In the genomic region with DNA sequence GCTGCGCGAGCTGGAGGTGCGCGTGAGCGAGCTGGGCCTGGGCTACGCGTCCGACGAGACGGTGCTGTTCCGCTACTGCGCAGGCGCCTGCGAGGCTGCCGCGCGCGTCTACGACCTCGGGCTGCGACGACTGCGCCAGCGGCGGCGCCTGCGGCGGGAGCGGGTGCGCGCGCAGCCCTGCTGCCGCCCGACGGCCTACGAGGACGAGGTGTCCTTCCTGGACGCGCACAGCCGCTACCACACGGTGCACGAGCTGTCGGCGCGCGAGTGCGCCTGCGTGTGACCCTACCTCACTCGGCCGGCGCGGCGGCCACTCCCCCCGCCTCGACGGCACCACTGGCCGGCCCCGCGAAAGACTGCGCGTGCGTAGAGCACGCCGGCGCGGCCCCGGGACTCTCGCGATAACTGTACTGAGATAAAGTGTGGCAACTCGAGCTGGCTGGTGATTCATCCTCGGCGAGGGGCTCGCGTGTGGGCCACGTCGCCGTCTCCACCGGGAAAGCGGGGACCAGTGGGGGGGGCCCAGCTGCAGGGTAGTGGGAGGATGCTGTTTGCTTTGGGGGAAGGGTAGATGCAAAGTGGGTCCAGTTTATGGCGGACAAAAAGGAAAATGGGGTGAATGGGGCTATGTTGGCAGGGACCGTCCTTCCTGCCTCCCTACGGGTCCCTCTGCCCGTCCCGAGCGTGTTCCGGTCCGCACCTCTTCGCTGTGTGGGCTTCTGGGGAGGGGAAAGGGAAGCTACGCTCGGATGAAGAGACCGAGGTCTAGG, we compare ENCODE assay signal across 1 cellular context.
TF ChIP-seq lines count a peak whose summit lies in the region.

No MANE protein-coding gene starts in this region.

TF ChIP-seq in HEK293, 187 proteins besides CTCF, POLR2A, EP300 and RAD21 (continued from another document and continues in another):
- TF ChIP-seq ZBTB1 (tag by site-specific recombination; IDR thresholded peaks at IDR 0.05), result peak; percentile 69; the same call in 1 of the 2 replicates
- TF ChIP-seq ZNF555 (tag by site-specific recombination; conservative IDR thresholded peaks at IDR 0.05), result no peak
- TF ChIP-seq SCRT1 (tag by site-specific recombination; IDR thresholded peaks at IDR 0.05; ENCODE audit: borderline replicate concordance), result no peak
- TF ChIP-seq ZNF335 (tag by site-specific recombination; conservative IDR thresholded peaks at IDR 0.05), result peak; percentile 39
- peak; percentile 81 for TF ChIP-seq ZNF843 (tag by site-specific recombination; IDR thresholded peaks at IDR 0.05)
- TF ChIP-seq, protein P1, sequence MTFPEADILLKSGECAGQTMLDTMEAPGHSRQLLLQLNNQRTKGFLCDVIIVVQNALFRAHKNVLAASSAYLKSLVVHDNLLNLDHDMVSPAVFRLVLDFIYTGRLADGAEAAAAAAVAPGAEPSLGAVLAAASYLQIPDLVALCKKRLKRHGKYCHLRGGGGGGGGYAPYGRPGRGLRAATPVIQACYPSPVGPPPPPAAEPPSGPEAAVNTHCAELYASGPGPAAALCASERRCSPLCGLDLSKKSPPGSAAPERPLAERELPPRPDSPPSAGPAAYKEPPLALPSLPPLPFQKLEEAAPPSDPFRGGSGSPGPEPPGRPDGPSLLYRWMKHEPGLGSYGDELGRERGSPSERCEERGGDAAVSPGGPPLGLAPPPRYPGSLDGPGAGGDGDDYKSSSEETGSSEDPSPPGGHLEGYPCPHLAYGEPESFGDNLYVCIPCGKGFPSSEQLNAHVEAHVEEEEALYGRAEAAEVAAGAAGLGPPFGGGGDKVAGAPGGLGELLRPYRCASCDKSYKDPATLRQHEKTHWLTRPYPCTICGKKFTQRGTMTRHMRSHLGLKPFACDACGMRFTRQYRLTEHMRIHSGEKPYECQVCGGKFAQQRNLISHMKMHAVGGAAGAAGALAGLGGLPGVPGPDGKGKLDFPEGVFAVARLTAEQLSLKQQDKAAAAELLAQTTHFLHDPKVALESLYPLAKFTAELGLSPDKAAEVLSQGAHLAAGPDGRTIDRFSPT (tag by site-specific recombination; IDR thresholded peaks at IDR 0.05), result peak; percentile 92
- no peak for TF ChIP-seq HOXD13 (CRISPR knock-in tag; IDR thresholded peaks at IDR 0.05; ENCODE audit: borderline replicate concordance)
- no peak for TF ChIP-seq MYNN (tag by site-specific recombination; IDR thresholded peaks at IDR 0.05; ENCODE audit: borderline replicate concordance)
- TF ChIP-seq, protein P2, sequence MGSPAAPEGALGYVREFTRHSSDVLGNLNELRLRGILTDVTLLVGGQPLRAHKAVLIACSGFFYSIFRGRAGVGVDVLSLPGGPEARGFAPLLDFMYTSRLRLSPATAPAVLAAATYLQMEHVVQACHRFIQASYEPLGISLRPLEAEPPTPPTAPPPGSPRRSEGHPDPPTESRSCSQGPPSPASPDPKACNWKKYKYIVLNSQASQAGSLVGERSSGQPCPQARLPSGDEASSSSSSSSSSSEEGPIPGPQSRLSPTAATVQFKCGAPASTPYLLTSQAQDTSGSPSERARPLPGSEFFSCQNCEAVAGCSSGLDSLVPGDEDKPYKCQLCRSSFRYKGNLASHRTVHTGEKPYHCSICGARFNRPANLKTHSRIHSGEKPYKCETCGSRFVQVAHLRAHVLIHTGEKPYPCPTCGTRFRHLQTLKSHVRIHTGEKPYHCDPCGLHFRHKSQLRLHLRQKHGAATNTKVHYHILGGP (tag by site-specific recombination; IDR thresholded peaks at IDR 0.05), result no peak
- TF ChIP-seq KLF10 (tag by site-specific recombination; IDR thresholded peaks at IDR 0.05), result peak; percentile 79; the same call in 1 of the 2 replicates
- TF ChIP-seq, protein P3, sequence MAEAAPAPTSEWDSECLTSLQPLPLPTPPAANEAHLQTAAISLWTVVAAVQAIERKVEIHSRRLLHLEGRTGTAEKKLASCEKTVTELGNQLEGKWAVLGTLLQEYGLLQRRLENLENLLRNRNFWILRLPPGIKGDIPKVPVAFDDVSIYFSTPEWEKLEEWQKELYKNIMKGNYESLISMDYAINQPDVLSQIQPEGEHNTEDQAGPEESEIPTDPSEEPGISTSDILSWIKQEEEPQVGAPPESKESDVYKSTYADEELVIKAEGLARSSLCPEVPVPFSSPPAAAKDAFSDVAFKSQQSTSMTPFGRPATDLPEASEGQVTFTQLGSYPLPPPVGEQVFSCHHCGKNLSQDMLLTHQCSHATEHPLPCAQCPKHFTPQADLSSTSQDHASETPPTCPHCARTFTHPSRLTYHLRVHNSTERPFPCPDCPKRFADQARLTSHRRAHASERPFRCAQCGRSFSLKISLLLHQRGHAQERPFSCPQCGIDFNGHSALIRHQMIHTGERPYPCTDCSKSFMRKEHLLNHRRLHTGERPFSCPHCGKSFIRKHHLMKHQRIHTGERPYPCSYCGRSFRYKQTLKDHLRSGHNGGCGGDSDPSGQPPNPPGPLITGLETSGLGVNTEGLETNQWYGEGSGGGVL (tag by site-specific recombination; IDR thresholded peaks at IDR 0.05), result peak; percentile 64; the same call in 1 of the 2 replicates
- TF ChIP-seq ZNF155 (tag by site-specific recombination; IDR thresholded peaks at IDR 0.05), result no peak
- 0 out of 2 replicates have a peak, but pooled peaks have one; percentile 60 for TF ChIP-seq PBX3 (CRISPR knock-in tag; IDR thresholded peaks at IDR 0.05)
- TF ChIP-seq, protein P4, sequence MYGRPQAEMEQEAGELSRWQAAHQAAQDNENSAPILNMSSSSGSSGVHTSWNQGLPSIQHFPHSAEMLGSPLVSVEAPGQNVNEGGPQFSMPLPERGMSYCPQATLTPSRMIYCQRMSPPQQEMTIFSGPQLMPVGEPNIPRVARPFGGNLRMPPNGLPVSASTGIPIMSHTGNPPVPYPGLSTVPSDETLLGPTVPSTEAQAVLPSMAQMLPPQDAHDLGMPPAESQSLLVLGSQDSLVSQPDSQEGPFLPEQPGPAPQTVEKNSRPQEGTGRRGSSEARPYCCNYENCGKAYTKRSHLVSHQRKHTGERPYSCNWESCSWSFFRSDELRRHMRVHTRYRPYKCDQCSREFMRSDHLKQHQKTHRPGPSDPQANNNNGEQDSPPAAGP (tag by site-specific recombination; IDR thresholded peaks at IDR 0.05), result peak; percentile 95
- TF ChIP-seq ZSCAN4 (tag by site-specific recombination; IDR thresholded peaks at IDR 0.05), result 0 out of 2 replicates have a peak, but pooled peaks have one; percentile 37
- no peak for TF ChIP-seq HOXC10 (CRISPR knock-in tag; IDR thresholded peaks at IDR 0.05)
- no peak for TF ChIP-seq ZNF558 (tag by site-specific recombination; IDR thresholded peaks at IDR 0.05)
- no peak for TF ChIP-seq SALL2 (tag by site-specific recombination; IDR thresholded peaks at IDR 0.05; ENCODE audit: borderline replicate concordance)
- no peak for TF ChIP-seq GFI1B (tag by site-specific recombination; IDR thresholded peaks at IDR 0.05)
- TF ChIP-seq ZNF600 (tag by site-specific recombination; IDR thresholded peaks at IDR 0.05), result peak; percentile 86
- no peak for TF ChIP-seq ZNF776 (tag by site-specific recombination; IDR thresholded peaks at IDR 0.05; ENCODE audit: borderline replicate concordance)
- no peak for TF ChIP-seq ZNF548 (tag by site-specific recombination; IDR thresholded peaks at IDR 0.05)
- TF ChIP-seq, protein P5, sequence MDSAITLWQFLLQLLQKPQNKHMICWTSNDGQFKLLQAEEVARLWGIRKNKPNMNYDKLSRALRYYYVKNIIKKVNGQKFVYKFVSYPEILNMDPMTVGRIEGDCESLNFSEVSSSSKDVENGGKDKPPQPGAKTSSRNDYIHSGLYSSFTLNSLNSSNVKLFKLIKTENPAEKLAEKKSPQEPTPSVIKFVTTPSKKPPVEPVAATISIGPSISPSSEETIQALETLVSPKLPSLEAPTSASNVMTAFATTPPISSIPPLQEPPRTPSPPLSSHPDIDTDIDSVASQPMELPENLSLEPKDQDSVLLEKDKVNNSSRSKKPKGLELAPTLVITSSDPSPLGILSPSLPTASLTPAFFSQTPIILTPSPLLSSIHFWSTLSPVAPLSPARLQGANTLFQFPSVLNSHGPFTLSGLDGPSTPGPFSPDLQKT (IDR thresholded peaks at IDR 0.05; ENCODE audit: borderline replicate concordance, low read depth, low read length), result no peak
- no peak for TF ChIP-seq ZNF280D (tag by site-specific recombination; IDR thresholded peaks at IDR 0.05)
- TF ChIP-seq ZFP69B (tag by site-specific recombination; IDR thresholded peaks at IDR 0.05), result peak; percentile 92
- TF ChIP-seq, protein P6, sequence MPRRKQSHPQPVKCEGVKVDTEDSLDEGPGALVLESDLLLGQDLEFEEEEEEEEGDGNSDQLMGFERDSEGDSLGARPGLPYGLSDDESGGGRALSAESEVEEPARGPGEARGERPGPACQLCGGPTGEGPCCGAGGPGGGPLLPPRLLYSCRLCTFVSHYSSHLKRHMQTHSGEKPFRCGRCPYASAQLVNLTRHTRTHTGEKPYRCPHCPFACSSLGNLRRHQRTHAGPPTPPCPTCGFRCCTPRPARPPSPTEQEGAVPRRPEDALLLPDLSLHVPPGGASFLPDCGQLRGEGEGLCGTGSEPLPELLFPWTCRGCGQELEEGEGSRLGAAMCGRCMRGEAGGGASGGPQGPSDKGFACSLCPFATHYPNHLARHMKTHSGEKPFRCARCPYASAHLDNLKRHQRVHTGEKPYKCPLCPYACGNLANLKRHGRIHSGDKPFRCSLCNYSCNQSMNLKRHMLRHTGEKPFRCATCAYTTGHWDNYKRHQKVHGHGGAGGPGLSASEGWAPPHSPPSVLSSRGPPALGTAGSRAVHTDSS (tag by site-specific recombination; IDR thresholded peaks at IDR 0.05), result no peak
- TF ChIP-seq ZNF341 (tag by site-specific recombination; IDR thresholded peaks at IDR 0.05; ENCODE audit: low read depth), result no peak; the same call in 1 of the 2 replicates
- TF ChIP-seq ZNF791 (tag by site-specific recombination; IDR thresholded peaks at IDR 0.05), result no peak
- no peak for TF ChIP-seq ZNF544 (tag by site-specific recombination; IDR thresholded peaks at IDR 0.05)
- no peak for TF ChIP-seq ZNF311 (tag by site-specific recombination; IDR thresholded peaks at IDR 0.05; ENCODE audit: borderline replicate concordance)
- TF ChIP-seq ZNF629 (tag by site-specific recombination; IDR thresholded peaks at IDR 0.05), result peak; percentile 69
- no peak; the same call in 1 of the 2 replicates for TF ChIP-seq ZNF10 (tag by site-specific recombination; IDR thresholded peaks at IDR 0.05)
- no peak for TF ChIP-seq PRDM1 (tag by site-specific recombination; IDR thresholded peaks at IDR 0.05)
- TF ChIP-seq, protein P7, sequence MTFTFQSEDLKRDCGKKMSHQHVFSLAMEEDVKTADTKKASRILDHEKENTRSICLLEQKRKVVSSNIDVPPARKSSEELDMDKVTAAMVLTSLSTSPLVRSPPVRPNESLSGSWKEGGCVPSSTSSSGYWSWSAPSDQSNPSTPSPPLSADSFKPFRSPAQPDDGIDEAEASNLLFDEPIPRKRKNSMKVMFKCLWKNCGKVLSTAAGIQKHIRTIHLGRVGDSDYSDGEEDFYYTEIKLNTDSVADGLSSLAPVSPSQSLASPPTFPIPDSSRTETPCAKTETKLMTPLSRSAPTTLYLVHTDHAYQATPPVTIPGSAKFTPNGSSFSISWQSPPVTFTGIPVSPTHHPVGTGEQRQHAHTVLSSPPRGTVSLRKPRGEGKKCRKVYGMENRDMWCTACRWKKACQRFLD (tag by site-specific recombination; IDR thresholded peaks at IDR 0.05), result no peak
- peak; percentile 63 for TF ChIP-seq ZNF394 (tag by site-specific recombination; IDR thresholded peaks at IDR 0.05; ENCODE audit: borderline replicate concordance)
- no peak for TF ChIP-seq MZF1 (tag by site-specific recombination; IDR thresholded peaks at IDR 0.05; ENCODE audit: borderline replicate concordance)
- TF ChIP-seq KLF9 (tag by site-specific recombination; IDR thresholded peaks at IDR 0.05; ENCODE audit: low read depth), result peak; percentile 73
- no peak; the same call in 1 of the 2 replicates for TF ChIP-seq ZNF785 (tag by site-specific recombination; IDR thresholded peaks at IDR 0.05)
- peak; percentile 58 for TF ChIP-seq ZBTB8A (tag by site-specific recombination; IDR thresholded peaks at IDR 0.05)
